ENCODE assay signal across 10 cellular contexts in genomic region chr7:24227603-24228359, GRCh38. TPM values are rescaled to one million over a fixed set of nuclear protein-coding genes. Genes with fewer than 3 reads are reported as not detected.
A peak's percentile ranks its signal among the peaks of the same experiment; 100 is the strongest.
DNase-seq lines count a peak whose midpoint lies in the region; ATAC-seq and TF ChIP-seq lines count a peak whose summit lies in the region.
"Had no signal": no experiment of that assay in that cellular context is flagged by ENCODE, and none has a peak within 500 bp of the region (broad histone marks: within the 10 kb centered on the region; RNA-seq: fewer than 3 reads in every experiment).

No MANE protein-coding gene starts in this region.

- H3K4me2 ChIP-seq in BLaER1 treated with 17β-estradiol and CSF1 and Interleukin-3, amounts not matched to agents 10 nM and 100 nM: peak overlapping the region; percentile 29 to 92 (median 81); a peak in 20 of 22 replicates

- peaks cover 13 to 23% (median 16%) of the 10 kb centered on the region in 11 experiments for H3K9me3 ChIP-seq in BLaER1 treated with 17β-estradiol and CSF1 and Interleukin-3, amounts not matched to agents 10 nM and 100 nM (replicated peaks in 1 of 11)
- H3K9me3 ChIP-seq in vagina: no peaks in the 10 kb centered on the region
- H3K9me3 ChIP-seq: SJCRH30 had no signal

- H3K9me3 Mint-ChIP-seq in activated CD8-positive, alpha-beta T cell treated with anti-CD3 and anti-CD28 coated beads for 36 hours: peaks cover 2% of the 10 kb centered on the region

- intact Hi-C loops in activated CD8-positive, alpha-beta T cell treated with anti-CD3 and anti-CD28 coated beads for 36 hours (cut with micrococcal nuclease): no loop called here
- intact Hi-C loops in vagina (cut with DNase I): no loop called here

- H3K27me3 ChIP-seq in BLaER1 treated with 17β-estradiol and CSF1 and Interleukin-3, amounts not matched to agents 10 nM and 100 nM: no peaks in the 10 kb centered on the region
- no peaks in the 10 kb centered on the region for H3K27me3 ChIP-seq in vagina
- H3K27me3 ChIP-seq: SJCRH30 had no signal

- POLR2A ChIA-PET in activated CD8-positive, alpha-beta T cell treated with anti-CD3 and anti-CD28 coated beads for 36 hours (lab: Charles Lee): no interaction called here

- peaks cover 18% of the 10 kb centered on the region for H3K27me3 Mint-ChIP-seq in activated CD8-positive, alpha-beta T cell treated with anti-CD3 and anti-CD28 coated beads for 36 hours

- H3K4me1 Mint-ChIP-seq in activated CD8-positive, alpha-beta T cell treated with anti-CD3 and anti-CD28 coated beads for 36 hours (ENCODE audit: low read depth): peaks cover 16% of the 10 kb centered on the region

- peak overlapping the region in 4 of 11 experiments; percentile 4 to 59 (median 30); a peak in 4 of 22 replicates for H3K9ac ChIP-seq in BLaER1 treated with 17β-estradiol and CSF1 and Interleukin-3, amounts not matched to agents 10 nM and 100 nM

- H3K27ac ChIP-seq in BLaER1 treated with 17β-estradiol and CSF1 and Interleukin-3, amounts not matched to agents 10 nM and 100 nM: peak overlapping the region in 9 of 11 experiments; percentile 34 to 68 (median 56); a peak in 16 of 22 replicates
- H3K27ac ChIP-seq in vagina: no peak overlapping the region
- H3K27ac ChIP-seq: SJCRH30 had no signal

- DNase-seq in activated CD8-positive, alpha-beta T cell treated with anti-CD3 and anti-CD28 coated beads for 36 hours: peak; percentile 37
- DNase-seq in AG08395 (ENCODE audit: low spot score) (no peak), DMS53 (lab: John Stamatoyannopoulos, UW) (no peak), vagina (ENCODE audit: extremely low spot score in 2 of 2) (no peak), glomerular visceral epithelial cell (ENCODE audit: extremely low spot score) (no peak)

- 0 out of 22 replicates have a peak, but pooled peaks cover 0 to 6% (median 0%) of the 10 kb centered on the region in 11 experiments for H4K20me1 ChIP-seq in BLaER1 treated with 17β-estradiol and CSF1 and Interleukin-3, amounts not matched to agents 10 nM and 100 nM

- peaks cover 14 to 31% (median 21%) of the 10 kb centered on the region in 10 experiments for H3K4me1 ChIP-seq in BLaER1 treated with 17β-estradiol and CSF1 and Interleukin-3, amounts not matched to agents 10 nM and 100 nM
- no peaks in the 10 kb centered on the region for H3K4me1 ChIP-seq in vagina
- H3K4me1 ChIP-seq: SJCRH30 had no signal

- no peak overlapping the region for H3K27ac Mint-ChIP-seq in activated CD8-positive, alpha-beta T cell treated with anti-CD3 and anti-CD28 coated beads for 36 hours

- no peak for TF ChIP-seq POLR2A in vagina (IDR thresholded peaks at IDR 0.05)

- H3K4me3 Mint-ChIP-seq in activated CD8-positive, alpha-beta T cell treated with anti-CD3 and anti-CD28 coated beads for 36 hours: no peak overlapping the region

- TF ChIP-seq CTCF in activated CD8-positive, alpha-beta T cell treated with anti-CD3 and anti-CD28 coated beads for 36 hours (IDR thresholded peaks at IDR 0.05): no peak
- no peak for TF ChIP-seq CTCF in vagina (IDR thresholded peaks at IDR 0.05)

- no peaks in the 10 kb centered on the region for H3K36me3 ChIP-seq in BLaER1 treated with 17β-estradiol and CSF1 and Interleukin-3, amounts not matched to agents 10 nM and 100 nM
- no peaks in the 10 kb centered on the region for H3K36me3 ChIP-seq in vagina
- H3K36me3 ChIP-seq: SJCRH30 had no signal

- no peak overlapping the region for H3K4me3 ChIP-seq in BLaER1 treated with 17β-estradiol and CSF1 and Interleukin-3, amounts not matched to agents 10 nM and 100 nM
- H3K4me3 ChIP-seq in vagina: no peak overlapping the region
- H3K4me3 ChIP-seq: SJCRH30 had no signal

- peak; percentile 93 for ATAC-seq in GM19351 (IDR thresholded peaks at IDR 0.05; ENCODE audit: unreplicated experiment)
- peak; percentile 95 for ATAC-seq in HG03175 (IDR thresholded peaks at IDR 0.05; ENCODE audit: unreplicated experiment)
- peak; percentile 62 for ATAC-seq in activated CD8-positive, alpha-beta T cell treated with anti-CD3 and anti-CD28 coated beads for 36 hours

- H3K36me3 Mint-ChIP-seq in activated CD8-positive, alpha-beta T cell treated with anti-CD3 and anti-CD28 coated beads for 36 hours (ENCODE audit: low read depth): no peaks in the 10 kb centered on the region

- CTCF ChIA-PET in activated CD8-positive, alpha-beta T cell treated with anti-CD3 and anti-CD28 coated beads for 36 hours (lab: Charles Lee): interaction anchor here (1.4 kb wide), 1 partner anchor 11 kb away, joined by 3 read pairs; no protein-coding TSS in a partner anchor

RNA-seq across cellular contexts. Expression of gene NPY, which starts 56.2 kb away (rescaled TPM):
- not detected for total RNA-seq in activated CD8-positive, alpha-beta T cell treated with anti-CD3 and anti-CD28 coated beads for 36 hours
- 169 TPM for total RNA-seq in vagina
- total RNA-seq: fibroblast of lung had no signal

Comparison
In these comparisons a context has a peak if more than half of its experiments do, and no peak if none do; other contexts are left out.
1. RNA of gene NPY, which starts 56.2 kb away (total RNA-seq): 169 TPM in vagina (single experiment); not detected in activated CD8-positive, alpha-beta T cell treated with anti-CD3 and anti-CD28 coated beads for 36 hours; every median in the first group is over 100 times any median in the second.
2. Peak in every context shown above with its lines, with median percentiles within 50 percentile points of each other: ATAC-seq.